In genomic region chr4:53586121-53586816, GRCh38 we compare ENCODE assay signal across 1 cellular context.
TF ChIP-seq lines count a peak whose summit lies in the region.

No MANE protein-coding gene starts in this region.

TF ChIP-seq in HepG2, 621 proteins besides CTCF, POLR2A, EP300 and RAD21 (continued from another document):
- TF ChIP-seq, protein P1, sequence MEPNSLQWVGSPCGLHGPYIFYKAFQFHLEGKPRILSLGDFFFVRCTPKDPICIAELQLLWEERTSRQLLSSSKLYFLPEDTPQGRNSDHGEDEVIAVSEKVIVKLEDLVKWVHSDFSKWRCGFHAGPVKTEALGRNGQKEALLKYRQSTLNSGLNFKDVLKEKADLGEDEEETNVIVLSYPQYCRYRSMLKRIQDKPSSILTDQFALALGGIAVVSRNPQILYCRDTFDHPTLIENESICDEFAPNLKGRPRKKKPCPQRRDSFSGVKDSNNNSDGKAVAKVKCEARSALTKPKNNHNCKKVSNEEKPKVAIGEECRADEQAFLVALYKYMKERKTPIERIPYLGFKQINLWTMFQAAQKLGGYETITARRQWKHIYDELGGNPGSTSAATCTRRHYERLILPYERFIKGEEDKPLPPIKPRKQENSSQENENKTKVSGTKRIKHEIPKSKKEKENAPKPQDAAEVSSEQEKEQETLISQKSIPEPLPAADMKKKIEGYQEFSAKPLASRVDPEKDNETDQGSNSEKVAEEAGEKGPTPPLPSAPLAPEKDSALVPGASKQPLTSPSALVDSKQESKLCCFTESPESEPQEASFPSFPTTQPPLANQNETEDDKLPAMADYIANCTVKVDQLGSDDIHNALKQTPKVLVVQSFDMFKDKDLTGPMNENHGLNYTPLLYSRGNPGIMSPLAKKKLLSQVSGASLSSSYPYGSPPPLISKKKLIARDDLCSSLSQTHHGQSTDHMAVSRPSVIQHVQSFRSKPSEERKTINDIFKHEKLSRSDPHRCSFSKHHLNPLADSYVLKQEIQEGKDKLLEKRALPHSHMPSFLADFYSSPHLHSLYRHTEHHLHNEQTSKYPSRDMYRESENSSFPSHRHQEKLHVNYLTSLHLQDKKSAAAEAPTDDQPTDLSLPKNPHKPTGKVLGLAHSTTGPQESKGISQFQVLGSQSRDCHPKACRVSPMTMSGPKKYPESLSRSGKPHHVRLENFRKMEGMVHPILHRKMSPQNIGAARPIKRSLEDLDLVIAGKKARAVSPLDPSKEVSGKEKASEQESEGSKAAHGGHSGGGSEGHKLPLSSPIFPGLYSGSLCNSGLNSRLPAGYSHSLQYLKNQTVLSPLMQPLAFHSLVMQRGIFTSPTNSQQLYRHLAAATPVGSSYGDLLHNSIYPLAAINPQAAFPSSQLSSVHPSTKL (CRISPR knock-in tag; IDR thresholded peaks at IDR 0.05) = no peak
- TF ChIP-seq ZNF761 (CRISPR knock-in tag; conservative IDR thresholded peaks at IDR 0.05) = no peak
- TF ChIP-seq ZNF513 (CRISPR knock-in tag; conservative IDR thresholded peaks at IDR 0.05) = no peak
- TF ChIP-seq, protein P2, sequence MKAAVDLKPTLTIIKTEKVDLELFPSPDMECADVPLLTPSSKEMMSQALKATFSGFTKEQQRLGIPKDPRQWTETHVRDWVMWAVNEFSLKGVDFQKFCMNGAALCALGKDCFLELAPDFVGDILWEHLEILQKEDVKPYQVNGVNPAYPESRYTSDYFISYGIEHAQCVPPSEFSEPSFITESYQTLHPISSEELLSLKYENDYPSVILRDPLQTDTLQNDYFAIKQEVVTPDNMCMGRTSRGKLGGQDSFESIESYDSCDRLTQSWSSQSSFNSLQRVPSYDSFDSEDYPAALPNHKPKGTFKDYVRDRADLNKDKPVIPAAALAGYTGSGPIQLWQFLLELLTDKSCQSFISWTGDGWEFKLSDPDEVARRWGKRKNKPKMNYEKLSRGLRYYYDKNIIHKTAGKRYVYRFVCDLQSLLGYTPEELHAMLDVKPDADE (CRISPR knock-in tag; IDR thresholded peaks at IDR 0.05) = no peak
- TF ChIP-seq ZXDC (CRISPR knock-in tag; IDR thresholded peaks at IDR 0.05) = no peak
- no peak for TF ChIP-seq TBP (CRISPR knock-in tag; IDR thresholded peaks at IDR 0.05)
- TF ChIP-seq, protein P3, sequence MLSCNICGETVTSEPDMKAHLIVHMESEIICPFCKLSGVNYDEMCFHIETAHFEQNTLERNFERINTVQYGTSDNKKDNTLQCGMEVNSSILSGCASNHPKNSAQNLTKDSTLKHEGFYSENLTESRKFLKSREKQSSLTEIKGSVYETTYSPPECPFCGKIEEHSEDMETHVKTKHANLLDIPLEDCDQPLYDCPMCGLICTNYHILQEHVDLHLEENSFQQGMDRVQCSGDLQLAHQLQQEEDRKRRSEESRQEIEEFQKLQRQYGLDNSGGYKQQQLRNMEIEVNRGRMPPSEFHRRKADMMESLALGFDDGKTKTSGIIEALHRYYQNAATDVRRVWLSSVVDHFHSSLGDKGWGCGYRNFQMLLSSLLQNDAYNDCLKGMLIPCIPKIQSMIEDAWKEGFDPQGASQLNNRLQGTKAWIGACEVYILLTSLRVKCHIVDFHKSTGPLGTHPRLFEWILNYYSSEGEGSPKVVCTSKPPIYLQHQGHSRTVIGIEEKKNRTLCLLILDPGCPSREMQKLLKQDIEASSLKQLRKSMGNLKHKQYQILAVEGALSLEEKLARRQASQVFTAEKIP (CRISPR knock-in tag; IDR thresholded peaks at IDR 0.05; ENCODE audit: borderline replicate concordance) = no peak
- no peak for TF ChIP-seq SKI (IDR thresholded peaks at IDR 0.05; ENCODE audit: partially characterized antibody)
- no peak for TF ChIP-seq ZNF652 (CRISPR knock-in tag; IDR thresholded peaks at IDR 0.05; ENCODE audit: borderline replicate concordance, low read depth)
- TF ChIP-seq, protein P4, sequence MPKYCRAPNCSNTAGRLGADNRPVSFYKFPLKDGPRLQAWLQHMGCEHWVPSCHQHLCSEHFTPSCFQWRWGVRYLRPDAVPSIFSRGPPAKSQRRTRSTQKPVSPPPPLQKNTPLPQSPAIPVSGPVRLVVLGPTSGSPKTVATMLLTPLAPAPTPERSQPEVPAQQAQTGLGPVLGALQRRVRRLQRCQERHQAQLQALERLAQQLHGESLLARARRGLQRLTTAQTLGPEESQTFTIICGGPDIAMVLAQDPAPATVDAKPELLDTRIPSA (CRISPR knock-in tag; IDR thresholded peaks at IDR 0.05; ENCODE audit: borderline replicate concordance) = no peak
- TF ChIP-seq CCDC6 (CRISPR knock-in tag; IDR thresholded peaks at IDR 0.05) = no peak
- no peak for TF ChIP-seq IKZF4 (CRISPR knock-in tag; IDR thresholded peaks at IDR 0.05; ENCODE audit: borderline replicate concordance, low read depth, not compliant biosample characterization)
- TF ChIP-seq, protein P5, sequence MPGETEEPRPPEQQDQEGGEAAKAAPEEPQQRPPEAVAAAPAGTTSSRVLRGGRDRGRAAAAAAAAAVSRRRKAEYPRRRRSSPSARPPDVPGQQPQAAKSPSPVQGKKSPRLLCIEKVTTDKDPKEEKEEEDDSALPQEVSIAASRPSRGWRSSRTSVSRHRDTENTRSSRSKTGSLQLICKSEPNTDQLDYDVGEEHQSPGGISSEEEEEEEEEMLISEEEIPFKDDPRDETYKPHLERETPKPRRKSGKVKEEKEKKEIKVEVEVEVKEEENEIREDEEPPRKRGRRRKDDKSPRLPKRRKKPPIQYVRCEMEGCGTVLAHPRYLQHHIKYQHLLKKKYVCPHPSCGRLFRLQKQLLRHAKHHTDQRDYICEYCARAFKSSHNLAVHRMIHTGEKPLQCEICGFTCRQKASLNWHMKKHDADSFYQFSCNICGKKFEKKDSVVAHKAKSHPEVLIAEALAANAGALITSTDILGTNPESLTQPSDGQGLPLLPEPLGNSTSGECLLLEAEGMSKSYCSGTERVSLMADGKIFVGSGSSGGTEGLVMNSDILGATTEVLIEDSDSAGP (CRISPR knock-in tag; IDR thresholded peaks at IDR 0.05; ENCODE audit: borderline replicate concordance) = no peak
- no peak for TF ChIP-seq ZFP36L2 (CRISPR knock-in tag; IDR thresholded peaks at IDR 0.05)
- TF ChIP-seq RNF2 (conservative IDR thresholded peaks at IDR 0.05; ENCODE audit: low read depth) = no peak
- TF ChIP-seq, protein P6, sequence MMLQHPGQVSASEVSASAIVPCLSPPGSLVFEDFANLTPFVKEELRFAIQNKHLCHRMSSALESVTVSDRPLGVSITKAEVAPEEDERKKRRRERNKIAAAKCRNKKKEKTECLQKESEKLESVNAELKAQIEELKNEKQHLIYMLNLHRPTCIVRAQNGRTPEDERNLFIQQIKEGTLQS (CRISPR knock-in tag; IDR thresholded peaks at IDR 0.05) = no peak
- TF ChIP-seq LBX2 (CRISPR knock-in tag; IDR thresholded peaks at IDR 0.05; ENCODE audit: borderline replicate concordance) = no peak
- TF ChIP-seq, protein P7, sequence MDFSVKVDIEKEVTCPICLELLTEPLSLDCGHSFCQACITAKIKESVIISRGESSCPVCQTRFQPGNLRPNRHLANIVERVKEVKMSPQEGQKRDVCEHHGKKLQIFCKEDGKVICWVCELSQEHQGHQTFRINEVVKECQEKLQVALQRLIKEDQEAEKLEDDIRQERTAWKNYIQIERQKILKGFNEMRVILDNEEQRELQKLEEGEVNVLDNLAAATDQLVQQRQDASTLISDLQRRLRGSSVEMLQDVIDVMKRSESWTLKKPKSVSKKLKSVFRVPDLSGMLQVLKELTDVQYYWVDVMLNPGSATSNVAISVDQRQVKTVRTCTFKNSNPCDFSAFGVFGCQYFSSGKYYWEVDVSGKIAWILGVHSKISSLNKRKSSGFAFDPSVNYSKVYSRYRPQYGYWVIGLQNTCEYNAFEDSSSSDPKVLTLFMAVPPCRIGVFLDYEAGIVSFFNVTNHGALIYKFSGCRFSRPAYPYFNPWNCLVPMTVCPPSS (IDR thresholded peaks at IDR 0.05) = no peak
TF ChIP-seq in HepG2: peak in this region for 0.
